ENCODE assay signal across 17 cellular contexts in the genomic region with DNA sequence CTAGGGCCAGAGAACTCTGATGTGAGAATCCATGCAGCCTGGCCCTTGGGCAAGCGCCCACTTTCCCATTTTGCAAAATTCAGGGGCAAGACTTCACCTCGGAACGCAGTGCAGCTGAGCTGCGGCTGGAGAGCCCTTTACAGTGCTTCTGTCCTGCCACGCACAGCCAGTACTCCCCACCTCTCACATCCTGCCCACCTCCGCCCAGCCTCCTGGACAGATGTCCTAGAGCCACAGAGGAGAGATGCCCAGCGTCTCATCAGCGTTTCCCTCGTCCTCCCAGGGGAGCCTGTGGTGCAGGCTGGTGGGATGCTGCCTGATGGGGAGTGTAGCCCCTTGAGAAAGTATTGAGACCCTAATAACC. TPM values are rescaled to one million over a fixed set of nuclear protein-coding genes. Genes with fewer than 3 reads are reported as not detected.
DNase-seq lines count a peak whose midpoint lies in the region; ATAC-seq and TF ChIP-seq lines count a peak whose summit lies in the region.
"Had no signal": no experiment of that assay in that cellular context is flagged by ENCODE, and none has a peak within 500 bp of the region (broad histone marks: within the 10 kb centered on the region; RNA-seq: fewer than 3 reads in every experiment).

No MANE protein-coding gene starts in this region.

- ATAC-seq in left lobe of liver = no peak
- ATAC-seq: body of pancreas, mucosa of descending colon had no signal

- intact Hi-C loops in activated CD4-positive, alpha-beta memory T cell treated with anti-CD3 and anti-CD28 coated beads for 36 hours (cut with micrococcal nuclease) = no loop called here

- CTCF ChIA-PET in activated CD4-positive, alpha-beta memory T cell treated with anti-CD3 and anti-CD28 coated beads for 36 hours (lab: Charles Lee) = no interaction called here

- no peaks in the 10 kb centered on the region for H3K9me3 Mint-ChIP-seq in activated CD4-positive, alpha-beta memory T cell treated with anti-CD3 and anti-CD28 coated beads for 36 hours
- H3K9me3 Mint-ChIP-seq: T-helper 1 cell treated with Interleukin-12 subunit alpha and Interleukin-12 subunit beta and Interleukin-4 antibody, amounts not matched to agents 30 μg/mL and 1 μg/mL, for 36 hours had no signal

- DNase-seq in AG20443 (ENCODE audit: low spot score) = peak; percentile 4
- peak; percentile 39 for DNase-seq in GM10266 (ENCODE audit: extremely low spot score)
- DNase-seq in activated CD4-positive, alpha-beta memory T cell treated with anti-CD3 and anti-CD28 coated beads for 36 hours = peak; percentile 35
- DNase-seq in left lobe of liver (ENCODE audit: low spot score) = peak; percentile 29
- DNase-seq in SHP77 treated with DMSO at 0.1 percent for 48 hours (lab: John Stamatoyannopoulos, UW) = no peak
- DNase-seq in HT-29 (ENCODE audit: low spot score) = no peak
- DNase-seq in KBM-7 = no peak
- DNase-seq in NCI-H748 (lab: John Stamatoyannopoulos, UW; ENCODE audit: unreplicated experiment) = no peak
- DNase-seq: BE2C; body of pancreas; MV-4-11; NCI-H2227 treated with DMSO at 0.1 percent for 48 hours; OCI-M1; stimulated activated CD4-positive, alpha-beta T cell treated with anti-CD3 and anti-CD28 coated beads, Interleukin-4, amount 100 ng/mL, for 4 hours had no signal

- no peaks in the 10 kb centered on the region for H3K27me3 Mint-ChIP-seq in activated CD4-positive, alpha-beta memory T cell treated with anti-CD3 and anti-CD28 coated beads for 36 hours

- no peak for TF ChIP-seq CTCF in GM10266 (IDR thresholded peaks at IDR 0.05; ENCODE audit: control insufficient read depth, insufficient read depth, low read depth, missing control alignments)

- peaks cover 23% of the 10 kb centered on the region for H3K4me1 Mint-ChIP-seq in activated CD4-positive, alpha-beta memory T cell treated with anti-CD3 and anti-CD28 coated beads for 36 hours (ENCODE audit: low read depth)

- in situ Hi-C loops in KBM-7 (cut with MboI; ENCODE audit: low pct_unique_long_range_greater_than_20kb, low sequenced_read_pairs) = no loop called here

- peaks cover 39% of the 10 kb centered on the region for H3K36me3 Mint-ChIP-seq in activated CD4-positive, alpha-beta memory T cell treated with anti-CD3 and anti-CD28 coated beads for 36 hours

- POLR2A ChIA-PET in activated CD4-positive, alpha-beta memory T cell treated with anti-CD3 and anti-CD28 coated beads for 36 hours (lab: Charles Lee) = interaction anchor here (0.6 to 2.0 kb wide), 2 partner anchors 50 to 200 kb away, joined by 3 to 5 read pairs; no protein-coding TSS in a partner anchor

- peak overlapping the region; percentile 17 for H3K4me3 Mint-ChIP-seq in activated CD4-positive, alpha-beta memory T cell treated with anti-CD3 and anti-CD28 coated beads for 36 hours
- H3K4me3 Mint-ChIP-seq: T-helper 1 cell treated with Interleukin-12 subunit alpha and Interleukin-12 subunit beta and Interleukin-4 antibody, amounts not matched to agents 30 μg/mL and 1 μg/mL, for 36 hours had no signal

- peak overlapping the region; percentile 68 for H3K27ac Mint-ChIP-seq in activated CD4-positive, alpha-beta memory T cell treated with anti-CD3 and anti-CD28 coated beads for 36 hours

RNA-seq across cellular contexts. Expression of gene RUNX3, which starts 29.6 kb away (rescaled TPM):
- 100 to 1,000 TPM; 153 to 155 TPM for total RNA-seq in activated CD4-positive, alpha-beta memory T cell treated with anti-CD3 and anti-CD28 coated beads for 36 hours
- total RNA-seq in left lobe of liver = 0.86 TPM
- total RNA-seq in HT-29 (2014; rRNA removed; shearing (Covaris generic)) = 0.18 TPM in 1 of 2 replicates, not detected in the other
- total RNA-seq: fibroblast of villous mesenchyme had no signal

Comparison
In these comparisons a context has a peak if more than half of its experiments do, and no peak if none do; other contexts are left out.
1. DNase-seq: peak in AG20443 (single experiment), GM10266 (single experiment), activated CD4-positive, alpha-beta memory T cell treated with anti-CD3 and anti-CD28 coated beads for 36 hours (single experiment) and left lobe of liver (single experiment); none in SHP77 treated with DMSO at 0.1 percent for 48 hours (single experiment), HT-29 (single experiment), KBM-7 (single experiment) and NCI-H748 (single experiment).
2. RNA of gene RUNX3, which starts 29.6 kb away (total RNA-seq): 153 to 155 TPM in activated CD4-positive, alpha-beta memory T cell treated with anti-CD3 and anti-CD28 coated beads for 36 hours; 0.86 TPM in left lobe of liver (single experiment) and 0.18 TPM in HT-29; every median in the first group is over 10 times any median in the second.